ENCODE assay signal across 1 cellular context in the genomic region with DNA sequence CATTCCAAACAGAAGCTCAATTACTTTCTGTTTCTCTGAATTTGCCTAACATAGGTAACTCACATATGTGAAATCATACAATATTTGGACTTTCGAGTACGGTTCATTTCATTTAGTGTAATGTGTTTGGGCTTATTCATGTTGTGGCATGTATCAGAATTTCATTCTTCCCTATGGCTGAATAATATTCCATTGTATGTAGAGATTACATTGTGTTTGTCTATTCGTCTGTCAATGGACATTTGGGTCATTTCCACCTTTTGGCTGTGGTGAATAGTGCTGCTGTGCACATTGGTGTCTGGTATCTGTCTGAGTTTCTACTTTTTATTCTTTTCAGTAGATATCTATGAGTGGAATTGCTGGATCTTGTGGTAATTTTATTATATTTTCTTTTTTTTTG.
TF ChIP-seq lines count a peak whose summit lies in the region.

No MANE protein-coding gene starts in this region.

TF ChIP-seq in SK-N-SH, 30 proteins besides CTCF, POLR2A, EP300 and RAD21 (continued from another document):
- TF ChIP-seq, protein P1, sequence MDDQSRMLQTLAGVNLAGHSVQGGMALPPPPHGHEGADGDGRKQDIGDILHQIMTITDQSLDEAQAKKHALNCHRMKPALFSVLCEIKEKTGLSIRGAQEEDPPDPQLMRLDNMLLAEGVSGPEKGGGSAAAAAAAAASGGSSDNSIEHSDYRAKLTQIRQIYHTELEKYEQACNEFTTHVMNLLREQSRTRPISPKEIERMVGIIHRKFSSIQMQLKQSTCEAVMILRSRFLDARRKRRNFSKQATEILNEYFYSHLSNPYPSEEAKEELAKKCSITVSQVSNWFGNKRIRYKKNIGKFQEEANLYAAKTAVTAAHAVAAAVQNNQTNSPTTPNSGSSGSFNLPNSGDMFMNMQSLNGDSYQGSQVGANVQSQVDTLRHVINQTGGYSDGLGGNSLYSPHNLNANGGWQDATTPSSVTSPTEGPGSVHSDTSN (IDR thresholded peaks at IDR 0.05): no peak
- TF ChIP-seq GABPA (IDR thresholded peaks at IDR 0.05; ENCODE audit: low read depth): no peak
- no peak for TF ChIP-seq SIN3A (IDR thresholded peaks at IDR 0.05; ENCODE audit: borderline replicate concordance, low read depth, low read length)
- TF ChIP-seq MEF2A (IDR thresholded peaks at IDR 0.05; ENCODE audit: borderline replicate concordance, low read depth): no peak
- no peak for TF ChIP-seq MXI1 (IDR thresholded peaks at IDR 0.05; ENCODE audit: low read depth, low read length)
- no peak for TF ChIP-seq FOSL2 (IDR thresholded peaks at IDR 0.05; ENCODE audit: borderline replicate concordance, low read depth)
- no peak for TF ChIP-seq JUND (IDR thresholded peaks at IDR 0.05)
- no peak for TF ChIP-seq FOXM1 (IDR thresholded peaks at IDR 0.05; ENCODE audit: low read depth)
- TF ChIP-seq, protein P2, sequence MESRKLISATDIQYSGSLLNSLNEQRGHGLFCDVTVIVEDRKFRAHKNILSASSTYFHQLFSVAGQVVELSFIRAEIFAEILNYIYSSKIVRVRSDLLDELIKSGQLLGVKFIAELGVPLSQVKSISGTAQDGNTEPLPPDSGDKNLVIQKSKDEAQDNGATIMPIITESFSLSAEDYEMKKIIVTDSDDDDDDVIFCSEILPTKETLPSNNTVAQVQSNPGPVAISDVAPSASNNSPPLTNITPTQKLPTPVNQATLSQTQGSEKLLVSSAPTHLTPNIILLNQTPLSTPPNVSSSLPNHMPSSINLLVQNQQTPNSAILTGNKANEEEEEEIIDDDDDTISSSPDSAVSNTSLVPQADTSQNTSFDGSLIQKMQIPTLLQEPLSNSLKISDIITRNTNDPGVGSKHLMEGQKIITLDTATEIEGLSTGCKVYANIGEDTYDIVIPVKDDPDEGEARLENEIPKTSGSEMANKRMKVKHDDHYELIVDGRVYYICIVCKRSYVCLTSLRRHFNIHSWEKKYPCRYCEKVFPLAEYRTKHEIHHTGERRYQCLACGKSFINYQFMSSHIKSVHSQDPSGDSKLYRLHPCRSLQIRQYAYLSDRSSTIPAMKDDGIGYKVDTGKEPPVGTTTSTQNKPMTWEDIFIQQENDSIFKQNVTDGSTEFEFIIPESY (IDR thresholded peaks at IDR 0.05; ENCODE audit: borderline replicate concordance, low read depth): no peak
- no peak for TF ChIP-seq RFX5 (IDR thresholded peaks at IDR 0.05; ENCODE audit: low read length)
TF ChIP-seq in SK-N-SH: peak in this region for 0.
